ENCODE assay signal across 9 cellular contexts in genomic region chr11:36155770-36156485, GRCh38.
DNase-seq lines count a peak whose midpoint lies in the region; ATAC-seq and TF ChIP-seq lines count a peak whose summit lies in the region.
"Had no signal": no experiment of that assay in that cellular context is flagged by ENCODE, and none has a peak within 500 bp of the region (broad histone marks: within the 10 kb centered on the region; RNA-seq: fewer than 3 reads in every experiment).

No MANE protein-coding gene starts in this region.

- peak overlapping the region; percentile 30 to 53 (median 36) for H3K27ac ChIP-seq in esophagus squamous epithelium
- H3K27ac ChIP-seq: KMS-11 had no signal

- peaks cover 0 to 24% (median 3%) of the 10 kb centered on the region in 3 donors for H3K4me1 ChIP-seq in esophagus squamous epithelium

- DNase-seq in EL, result peak; percentile 16
- peak; percentile 10 for DNase-seq in RPMI7951 (ENCODE audit: low read depth)
- no peak for DNase-seq in esophagus squamous epithelium (lab: John Stamatoyannopoulos, UW)
- peak; percentile 85 for DNase-seq in pons (ENCODE audit: low spot score)
- no peak for DNase-seq in activated T-helper 2 cell treated with anti-CD3 and anti-CD28 coated beads, Interferon-gamma antibody, Interleukin-2, Interleukin-4, amounts not matched to agents 10 μg/mL and 5 μg/mL and 100 μg/mL, durations not matched to agents 14 hours and 24 hours and 36 hours (ENCODE audit: low spot score)
- DNase-seq in foreskin melanocyte, result no peak

- H3K9me3 ChIP-seq in esophagus squamous epithelium, result no peaks in the 10 kb centered on the region

- no peaks in the 10 kb centered on the region for H3K36me3 ChIP-seq in esophagus squamous epithelium

- no peak for ATAC-seq in HG03139 (IDR thresholded peaks at IDR 0.05; ENCODE audit: unreplicated experiment)
- ATAC-seq in HG02571 (IDR thresholded peaks at IDR 0.05; ENCODE audit: unreplicated experiment), result no peak

- no peaks in the 10 kb centered on the region for H3K27me3 ChIP-seq in esophagus squamous epithelium

- H3K27me3 Mint-ChIP-seq in activated T-helper 2 cell treated with anti-CD3 and anti-CD28 coated beads, Interferon-gamma antibody, Interleukin-2, Interleukin-4, amounts not matched to agents 10 μg/mL and 5 μg/mL and 100 μg/mL, durations not matched to agents 14 hours and 24 hours and 36 hours (ENCODE audit: low read depth), result peaks cover 10% of the 10 kb centered on the region

- 54 to 62% methylated on average over 3 to 9 of the region's 9 CpGs for WGBS in esophagus squamous epithelium, 2 donors

- H3K36me3 Mint-ChIP-seq in activated T-helper 2 cell treated with anti-CD3 and anti-CD28 coated beads, Interferon-gamma antibody, Interleukin-2, Interleukin-4, amounts not matched to agents 10 μg/mL and 5 μg/mL and 100 μg/mL, durations not matched to agents 14 hours and 24 hours and 36 hours (ENCODE audit: low read depth), result no peaks in the 10 kb centered on the region

- H3K4me3 Mint-ChIP-seq in activated T-helper 2 cell treated with anti-CD3 and anti-CD28 coated beads, Interferon-gamma antibody, Interleukin-2, Interleukin-4, amounts not matched to agents 10 μg/mL and 5 μg/mL and 100 μg/mL, durations not matched to agents 14 hours and 24 hours and 36 hours (ENCODE audit: low read depth), result no peak overlapping the region

- TF ChIP-seq POLR2A in esophagus squamous epithelium (IDR thresholded peaks at IDR 0.05), result no peak

- intact Hi-C loops in esophagus squamous epithelium (cut with DNase I), result no loop called here
- intact Hi-C loops in activated T-helper 2 cell treated with anti-CD3 and anti-CD28 coated beads, Interferon-gamma antibody, Interleukin-2, Interleukin-4, amounts not matched to agents 10 μg/mL and 5 μg/mL and 100 μg/mL, durations not matched to agents 14 hours and 24 hours and 36 hours (cut with micrococcal nuclease), result no loop called here

- no peak overlapping the region for H3K27ac Mint-ChIP-seq in activated T-helper 2 cell treated with anti-CD3 and anti-CD28 coated beads, Interferon-gamma antibody, Interleukin-2, Interleukin-4, amounts not matched to agents 10 μg/mL and 5 μg/mL and 100 μg/mL, durations not matched to agents 14 hours and 24 hours and 36 hours

- H3K4me1 Mint-ChIP-seq in activated T-helper 2 cell treated with anti-CD3 and anti-CD28 coated beads, Interferon-gamma antibody, Interleukin-2, Interleukin-4, amounts not matched to agents 10 μg/mL and 5 μg/mL and 100 μg/mL, durations not matched to agents 14 hours and 24 hours and 36 hours (ENCODE audit: low read depth), result no peaks in the 10 kb centered on the region

- H3K9me3 Mint-ChIP-seq in activated T-helper 2 cell treated with anti-CD3 and anti-CD28 coated beads, Interferon-gamma antibody, Interleukin-2, Interleukin-4, amounts not matched to agents 10 μg/mL and 5 μg/mL and 100 μg/mL, durations not matched to agents 14 hours and 24 hours and 36 hours, result no peaks in the 10 kb centered on the region

- no peak overlapping the region for H3K4me3 ChIP-seq in esophagus squamous epithelium

- TF ChIP-seq CTCF in esophagus squamous epithelium (IDR thresholded peaks at IDR 0.05), result peak in 1 of 6 experiments; percentile 24

Comparison
In these comparisons a context has a peak if more than half of its experiments do, and no peak if none do; other contexts are left out.
1. DNase-seq: peak in EL (single experiment), RPMI7951 (single experiment) and pons (single experiment); none in esophagus squamous epithelium (single experiment), activated T-helper 2 cell treated with anti-CD3 and anti-CD28 coated beads, Interferon-gamma antibody, Interleukin-2, Interleukin-4, amounts not matched to agents 10 μg/mL and 5 μg/mL and 100 μg/mL, durations not matched to agents 14 hours and 24 hours and 36 hours (single experiment) and foreskin melanocyte (single experiment).